In the genomic region with DNA sequence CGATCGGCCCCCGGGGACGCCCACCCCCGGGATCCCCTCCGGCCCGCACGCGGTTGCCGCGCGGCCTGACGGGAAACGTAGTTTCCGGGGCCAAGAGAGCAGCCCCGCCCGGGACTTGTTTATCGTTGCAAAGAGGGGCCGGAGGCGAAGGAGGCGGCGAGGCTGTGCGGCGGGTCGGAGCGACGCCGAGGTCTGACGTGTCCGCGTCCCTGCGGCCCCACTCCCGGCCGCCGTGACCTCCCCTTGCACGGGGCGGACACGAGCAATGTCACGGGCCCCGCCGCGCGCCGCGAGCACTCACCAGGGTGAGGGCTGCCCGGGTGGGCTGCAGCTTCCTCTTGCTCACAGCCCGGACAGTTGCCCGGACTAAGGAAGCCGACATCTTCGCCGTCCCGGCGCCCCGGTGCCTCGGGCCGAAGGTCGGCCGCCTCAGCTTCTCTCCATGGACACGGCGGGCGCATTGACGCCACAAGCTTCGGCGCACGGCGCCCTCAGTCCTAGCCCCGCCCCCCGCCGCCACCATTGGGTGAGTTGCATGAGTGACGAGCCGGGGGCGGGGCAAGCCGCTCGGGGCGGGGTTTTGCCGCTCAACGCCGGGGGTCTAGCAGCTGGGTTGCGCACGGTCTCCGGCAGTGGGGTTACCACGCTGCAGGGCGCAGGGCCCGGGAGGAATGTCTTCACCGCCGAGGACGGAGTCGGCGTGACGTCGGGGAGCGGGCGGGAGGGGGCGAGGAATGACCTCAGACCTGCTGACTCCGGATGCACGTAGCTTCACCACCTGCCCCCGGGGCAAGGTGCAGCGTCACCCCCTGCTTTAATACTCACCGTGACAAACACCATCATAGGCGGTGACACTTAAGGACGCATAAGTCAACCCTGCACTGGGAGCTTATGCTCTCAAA, we compare ENCODE assay signal across 1 cellular context.
A peak's percentile ranks its signal among the peaks of the same experiment; 100 is the strongest.
TF ChIP-seq lines count a peak whose summit lies in the region.

Gene ISCA1, minus strand, starts transcription at position 462 of the 902 bp plus-strand sequence. Its CDS starts 80 bp downstream, at position 382.

TF ChIP-seq in HepG2, 621 proteins besides CTCF, POLR2A, EP300 and RAD21 (continued from another document and continues in another):
- peak; percentile 78 for TF ChIP-seq ZNF318 (CRISPR knock-in tag; IDR thresholded peaks at IDR 0.05)
- TF ChIP-seq, protein P1, sequence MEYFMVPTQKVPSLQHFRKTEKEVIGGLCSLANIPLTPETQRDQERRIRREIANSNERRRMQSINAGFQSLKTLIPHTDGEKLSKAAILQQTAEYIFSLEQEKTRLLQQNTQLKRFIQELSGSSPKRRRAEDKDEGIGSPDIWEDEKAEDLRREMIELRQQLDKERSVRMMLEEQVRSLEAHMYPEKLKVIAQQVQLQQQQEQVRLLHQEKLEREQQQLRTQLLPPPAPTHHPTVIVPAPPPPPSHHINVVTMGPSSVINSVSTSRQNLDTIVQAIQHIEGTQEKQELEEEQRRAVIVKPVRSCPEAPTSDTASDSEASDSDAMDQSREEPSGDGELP (IDR thresholded peaks at IDR 0.05; ENCODE audit: borderline replicate concordance, low read depth), result peak; percentile 85
- peak; percentile 37; the same call in 1 of the 2 replicates for TF ChIP-seq SNAPC4 (CRISPR knock-in tag; IDR thresholded peaks at IDR 0.05)
- peak; percentile 42; the same call in 1 of the 2 replicates for TF ChIP-seq NRL (CRISPR knock-in tag; IDR thresholded peaks at IDR 0.05; ENCODE audit: borderline replicate concordance)
- peak; percentile 84; the same call in 1 of the 2 replicates for TF ChIP-seq KDM3A (CRISPR knock-in tag; IDR thresholded peaks at IDR 0.05; ENCODE audit: low read depth)
- TF ChIP-seq, protein P2, sequence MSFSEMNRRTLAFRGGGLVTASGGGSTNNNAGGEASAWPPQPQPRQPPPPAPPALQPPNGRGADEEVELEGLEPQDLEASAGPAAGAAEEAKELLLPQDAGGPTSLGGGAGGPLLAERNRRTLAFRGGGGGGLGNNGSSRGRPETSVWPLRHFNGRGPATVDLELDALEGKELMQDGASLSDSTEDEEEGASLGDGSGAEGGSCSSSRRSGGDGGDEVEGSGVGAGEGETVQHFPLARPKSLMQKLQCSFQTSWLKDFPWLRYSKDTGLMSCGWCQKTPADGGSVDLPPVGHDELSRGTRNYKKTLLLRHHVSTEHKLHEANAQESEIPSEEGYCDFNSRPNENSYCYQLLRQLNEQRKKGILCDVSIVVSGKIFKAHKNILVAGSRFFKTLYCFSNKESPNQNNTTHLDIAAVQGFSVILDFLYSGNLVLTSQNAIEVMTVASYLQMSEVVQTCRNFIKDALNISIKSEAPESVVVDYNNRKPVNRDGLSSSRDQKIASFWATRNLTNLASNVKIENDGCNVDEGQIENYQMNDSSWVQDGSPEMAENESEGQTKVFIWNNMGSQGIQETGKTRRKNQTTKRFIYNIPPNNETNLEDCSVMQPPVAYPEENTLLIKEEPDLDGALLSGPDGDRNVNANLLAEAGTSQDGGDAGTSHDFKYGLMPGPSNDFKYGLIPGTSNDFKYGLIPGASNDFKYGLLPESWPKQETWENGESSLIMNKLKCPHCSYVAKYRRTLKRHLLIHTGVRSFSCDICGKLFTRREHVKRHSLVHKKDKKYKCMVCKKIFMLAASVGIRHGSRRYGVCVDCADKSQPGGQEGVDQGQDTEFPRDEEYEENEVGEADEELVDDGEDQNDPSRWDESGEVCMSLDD (CRISPR knock-in tag; IDR thresholded peaks at IDR 0.05; ENCODE audit: borderline replicate concordance), result 0 out of 2 replicates have a peak, but pooled peaks have one; percentile 32
- TF ChIP-seq NKX3-1 (CRISPR knock-in tag; IDR thresholded peaks at IDR 0.05), result no peak; the same call in 1 of the 2 replicates
- TF ChIP-seq, protein P3, sequence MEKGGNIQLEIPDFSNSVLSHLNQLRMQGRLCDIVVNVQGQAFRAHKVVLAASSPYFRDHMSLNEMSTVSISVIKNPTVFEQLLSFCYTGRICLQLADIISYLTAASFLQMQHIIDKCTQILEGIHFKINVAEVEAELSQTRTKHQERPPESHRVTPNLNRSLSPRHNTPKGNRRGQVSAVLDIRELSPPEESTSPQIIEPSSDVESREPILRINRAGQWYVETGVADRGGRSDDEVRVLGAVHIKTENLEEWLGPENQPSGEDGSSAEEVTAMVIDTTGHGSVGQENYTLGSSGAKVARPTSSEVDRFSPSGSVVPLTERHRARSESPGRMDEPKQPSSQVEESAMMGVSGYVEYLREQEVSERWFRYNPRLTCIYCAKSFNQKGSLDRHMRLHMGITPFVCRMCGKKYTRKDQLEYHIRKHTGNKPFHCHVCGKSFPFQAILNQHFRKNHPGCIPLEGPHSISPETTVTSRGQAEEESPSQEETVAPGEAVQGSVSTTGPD (CRISPR knock-in tag; IDR thresholded peaks at IDR 0.05), result no peak
- no peak for TF ChIP-seq RARG (CRISPR knock-in tag; IDR thresholded peaks at IDR 0.05; ENCODE audit: low read depth)
- TF ChIP-seq KAT2B (IDR thresholded peaks at IDR 0.05; ENCODE audit: borderline replicate concordance, low read depth, low read length), result no peak
- no peak for TF ChIP-seq NR2F6 (IDR thresholded peaks at IDR 0.05)
- no peak; the same call in none of the 2 replicates for TF ChIP-seq NR2F6 (CRISPR knock-in tag; IDR thresholded peaks at IDR 0.05)
- TF ChIP-seq E2F1 (CRISPR knock-in tag; IDR thresholded peaks at IDR 0.05), result peak; percentile 33; the same call in 1 of the 2 replicates
- TF ChIP-seq GATAD2A (CRISPR knock-in tag; IDR thresholded peaks at IDR 0.05), result no peak; the same call in none of the 2 replicates
- no peak; the same call in 1 of the 2 replicates for TF ChIP-seq ARID5B (CRISPR knock-in tag; IDR thresholded peaks at IDR 0.05)
- TF ChIP-seq SRF (IDR thresholded peaks at IDR 0.05; ENCODE audit: low read depth, low read length), result no peak
- no peak for TF ChIP-seq AHR (CRISPR knock-in tag; IDR thresholded peaks at IDR 0.05)
- peak; percentile 77; the same call in 1 of the 2 replicates for TF ChIP-seq ZNF75D (CRISPR knock-in tag; IDR thresholded peaks at IDR 0.05; ENCODE audit: borderline replicate concordance)
